ENCODE assay signal across 12 cellular contexts in the genomic region with DNA sequence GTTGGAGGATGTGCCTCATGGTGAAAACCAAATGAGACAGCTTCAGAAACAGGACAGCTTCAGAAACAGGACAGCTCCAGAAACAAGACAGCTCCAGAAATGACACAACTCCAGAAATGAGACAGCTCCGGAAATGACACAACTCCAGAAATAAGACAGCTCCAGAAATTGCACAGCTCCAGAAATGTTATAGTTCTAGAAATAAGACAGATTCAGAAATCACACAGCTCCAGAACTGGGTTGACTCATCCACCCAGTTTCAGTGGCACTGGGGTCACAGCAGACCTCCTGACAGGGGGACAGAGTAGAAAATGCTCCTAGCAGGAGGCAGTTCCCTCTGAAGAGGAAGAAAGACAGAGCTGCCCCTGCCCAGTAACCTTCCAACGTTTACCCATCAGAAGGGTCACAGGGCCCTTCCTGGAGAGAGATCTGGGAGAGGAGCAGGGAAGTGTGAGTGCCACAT. TPM values are rescaled to one million over a fixed set of nuclear protein-coding genes. Genes with fewer than 3 reads are reported as not detected.
A peak's percentile ranks its signal among the peaks of the same experiment; 100 is the strongest.
DNase-seq lines count a peak whose midpoint lies in the region; ATAC-seq lines count a peak whose summit lies in the region.
"Had no signal": no experiment of that assay in that cellular context is flagged by ENCODE, and none has a peak within 500 bp of the region (broad histone marks: within the 10 kb centered on the region; RNA-seq: fewer than 3 reads in every experiment).

No MANE protein-coding gene starts in this region.

- CTCF ChIA-PET in activated naive CD4-positive, alpha-beta T cell treated with anti-CD3 and anti-CD28 coated beads, Interleukin-2, amount 10 ng/mL, durations not matched to agents 7 days and 5 days (lab: Charles Lee): interaction anchor here (0.7 to 9.0 kb wide), 8 partner anchors 9 to 276 kb away, joined by 3 to 44 read pairs (median 3); no protein-coding TSS in a partner anchor

- no peak overlapping the region for H3K4me3 Mint-ChIP-seq in activated naive CD4-positive, alpha-beta T cell treated with anti-CD3 and anti-CD28 coated beads, Interleukin-2, amount 10 ng/mL, durations not matched to agents 7 days and 5 days

- no peaks in the 10 kb centered on the region for H3K36me3 Mint-ChIP-seq in activated naive CD4-positive, alpha-beta T cell treated with anti-CD3 and anti-CD28 coated beads, Interleukin-2, amount 10 ng/mL, durations not matched to agents 7 days and 5 days

- peak overlapping the region; percentile 26 for H3K4me2 ChIP-seq in skeletal muscle satellite cell (ENCODE audit: low read length)

- peaks cover 3% of the 10 kb centered on the region for H3K27me3 Mint-ChIP-seq in activated naive CD4-positive, alpha-beta T cell treated with anti-CD3 and anti-CD28 coated beads, Interleukin-2, amount 10 ng/mL, durations not matched to agents 7 days and 5 days

- peak overlapping the region; percentile 56 for H3K27ac Mint-ChIP-seq in activated naive CD4-positive, alpha-beta T cell treated with anti-CD3 and anti-CD28 coated beads, Interleukin-2, amount 10 ng/mL, durations not matched to agents 7 days and 5 days

- no peaks in the 10 kb centered on the region for H3K9me3 ChIP-seq in skeletal muscle satellite cell (replicated peaks; ENCODE audit: low read length)
- H3K9me3 ChIP-seq: prostate gland had no signal

- H3K36me3 ChIP-seq in skeletal muscle satellite cell (ENCODE audit: insufficient read depth, low read length): no peaks in the 10 kb centered on the region
- H3K36me3 ChIP-seq: prostate gland had no signal

- H3K27me3 ChIP-seq in skeletal muscle satellite cell (ENCODE audit: control insufficient read depth, insufficient read depth, low read length): no peaks in the 10 kb centered on the region

- H3K9ac ChIP-seq in skeletal muscle satellite cell (ENCODE audit: low read depth, low read length): peak overlapping the region; percentile 62

- H3K4me1 ChIP-seq in skeletal muscle satellite cell (ENCODE audit: control insufficient read depth, insufficient read depth, low read length): peaks cover 49% of the 10 kb centered on the region

- ATAC-seq in GM21529 (IDR thresholded peaks at IDR 0.05; ENCODE audit: unreplicated experiment): peak; percentile 63
- no peak for ATAC-seq in GM18498 (IDR thresholded peaks at IDR 0.05; ENCODE audit: unreplicated experiment)

- DNase-seq in AG08395 (ENCODE audit: low spot score): peak; percentile 14
- no peak for DNase-seq in activated naive CD4-positive, alpha-beta T cell treated with anti-CD3 and anti-CD28 coated beads, Interleukin-2, amount 10 ng/mL, durations not matched to agents 7 days and 5 days
- DNase-seq in DMS 273 (lab: John Stamatoyannopoulos, UW; ENCODE audit: unreplicated experiment): no peak
- DNase-seq in head of caudate nucleus: no peak
- no peak for DNase-seq in NCI-H1417 treated with DMSO at 0.1 percent for 48 hours (lab: John Stamatoyannopoulos, UW)
- DNase-seq: COR-L47, NCI-H2029, SHP77 had no signal

- H3K9me3 Mint-ChIP-seq in activated naive CD4-positive, alpha-beta T cell treated with anti-CD3 and anti-CD28 coated beads, Interleukin-2, amount 10 ng/mL, durations not matched to agents 7 days and 5 days: peaks cover 2% of the 10 kb centered on the region

- intact Hi-C loops in head of caudate nucleus (cut with DNase I): no loop called here

- no peak overlapping the region for H3K4me3 ChIP-seq in skeletal muscle satellite cell (ENCODE audit: low read length)
- H3K4me3 ChIP-seq: prostate gland had no signal

- H3K4me1 Mint-ChIP-seq in activated naive CD4-positive, alpha-beta T cell treated with anti-CD3 and anti-CD28 coated beads, Interleukin-2, amount 10 ng/mL, durations not matched to agents 7 days and 5 days: peaks cover 49% of the 10 kb centered on the region

RNA-seq across cellular contexts. Expression of a gene that starts 26.9 kb away (rescaled TPM):
- total RNA-seq in skeletal muscle satellite cell (2012; rRNA removed): 1,992 and 2,805 TPM in 2 replicates

RNA-seq across cellular contexts. Expression of a gene that starts 46.2 kb away (rescaled TPM):
- 24.7 and 53.0 TPM in 2 replicates for total RNA-seq in skeletal muscle satellite cell (2012; rRNA removed)
